In genomic region chr10:21515581-21516269, GRCh38 we compare ENCODE assay signal across 9 cellular contexts. TPM values are rescaled to one million over a fixed set of nuclear protein-coding genes. Genes with fewer than 3 reads are reported as not detected.
A peak's percentile ranks its signal among the peaks of the same experiment; 100 is the strongest.
DNase-seq lines count a peak whose midpoint lies in the region; ATAC-seq, FAIRE-seq and TF ChIP-seq lines count a peak whose summit lies in the region.
"Had no signal": no experiment of that assay in that cellular context is flagged by ENCODE, and none has a peak within 500 bp of the region (broad histone marks: within the 10 kb centered on the region; RNA-seq: fewer than 3 reads in every experiment).

No MANE protein-coding gene starts in this region.

- H3K36me3 Mint-ChIP-seq in Caco-2 (ENCODE audit: insufficient read depth, unreplicated experiment), result peaks cover 5% of the 10 kb centered on the region

- CTCF ChIA-PET in Caco-2 (lab: Charles Lee), result interaction anchor here (0.7 to 3.6 kb wide), 6 partner anchors 8 to 438 kb away, joined by 3 to 25 read pairs (median 6); partner anchors contain the start of gene SKIDA1

- ATAC-seq in pancreas (no peak), HG02623 (IDR thresholded peaks at IDR 0.05; ENCODE audit: unreplicated experiment) (no peak), HG03442 (IDR thresholded peaks at IDR 0.05; ENCODE audit: unreplicated experiment) (no peak)

- FAIRE-seq in pancreas (lab: Jason Lieb, UNC), result no peak
- FAIRE-seq: urothelium cell line had no signal

- BruUV-seq in Caco-2 (replicated peaks; lab: Mats Ljungman, UMichigan), result no TSS peak

- TF ChIP-seq CTCF in Caco-2 (IDR thresholded peaks at IDR 0.05; ENCODE audit: insufficient read depth in 1 of 2, low read depth in 1 of 2, low read length in 1 of 2, severe bottlenecking in 1 of 2, unreplicated experiment in 1 of 2) (no peak), Peyer's patch (IDR thresholded peaks at IDR 0.05) (no peak), esophagus squamous epithelium (IDR thresholded peaks at IDR 0.05) (no peak), pancreas (IDR thresholded peaks at IDR 0.05) (no peak)

- H3K4me3 Mint-ChIP-seq in Caco-2 (ENCODE audit: unreplicated experiment), result peak overlapping the region; percentile 92

- H3K27me3 ChIP-seq in Caco-2 (replicated peaks; ENCODE audit: control insufficient read depth, insufficient read depth, low read length) (no peaks in the 10 kb centered on the region), Peyer's patch (peaks cover 0 to 17% of the 10 kb centered on the region in 2 donors), esophagus squamous epithelium (peaks cover 0 to 32% (median 0%) of the 10 kb centered on the region in 4 donors), pancreas (no peaks in the 10 kb centered on the region)

- intact Hi-C loops in Caco-2 (cut with micrococcal nuclease; ENCODE audit: unreplicated experiment) (loop anchor here (5.0 kb wide), 1 partner anchor 437 kb away; no protein-coding TSS in a partner anchor), esophagus squamous epithelium (cut with DNase I) (loop anchor here (10.0 kb wide), 1 partner anchor 719 kb away; no protein-coding TSS in a partner anchor), pancreas (cut with DNase I) (no loop called here)

- no peaks in the 10 kb centered on the region for H3K27me3 Mint-ChIP-seq in Caco-2 (ENCODE audit: insufficient read depth, unreplicated experiment)

- WGBS in esophagus squamous epithelium, 2 donors, result 53 to 70% methylated on average over 8 to 9 of the region's 12 CpGs
- WGBS in pancreas, 2 donors, result 51 to 53% methylated on average over 12 of the region's 12 CpGs

- peaks cover 65% of the 10 kb centered on the region for H3K4me1 Mint-ChIP-seq in Caco-2 (ENCODE audit: low read depth, unreplicated experiment)

- H3K27ac Mint-ChIP-seq in Caco-2 (ENCODE audit: unreplicated experiment), result peak overlapping the region; percentile 80

- no peaks in the 10 kb centered on the region for H3K9me3 Mint-ChIP-seq in Caco-2 (ENCODE audit: unreplicated experiment)

- H3K27ac ChIP-seq in Peyer's patch, result peak overlapping the region in 3 of 4 donors; percentile 59 to 75 (median 60)
- H3K27ac ChIP-seq in esophagus squamous epithelium, result peak overlapping the region in 3 of 4 donors; percentile 88 to 100 (median 97)
- H3K27ac ChIP-seq in pancreas, result no peak overlapping the region

- H3K4me1 ChIP-seq in Caco-2 (peaks cover 55% of the 10 kb centered on the region), Peyer's patch (peaks cover 0 to 35% (median 10%) of the 10 kb centered on the region in 4 donors), esophagus squamous epithelium (peaks cover 12 to 80% (median 14%) of the 10 kb centered on the region in 3 donors), pancreas (peaks cover 0 to 5% (median 0%) of the 10 kb centered on the region in 3 donors)

- DNase-seq in Caco-2 (no peak), Peyer's patch (no peak), esophagus squamous epithelium (lab: John Stamatoyannopoulos, UW) (no peak), pancreas (no peak), SK-N-DZ (ENCODE audit: low spot score) (no peak), CD1c-positive myeloid dendritic cell (ENCODE audit: extremely low spot score) (no peak)

- TF ChIP-seq POLR2A in Peyer's patch (IDR thresholded peaks at IDR 0.05) (no peak), esophagus squamous epithelium (IDR thresholded peaks at IDR 0.05) (no peak)

- POLR2A ChIA-PET in Caco-2 (lab: Charles Lee), result interaction anchor here (0.5 to 2.4 kb wide), 6 partner anchors 10 to 354 kb away, joined by 3 to 22 read pairs (median 8); partner anchors contain the start of gene SKIDA1

- H3K36me3 ChIP-seq in Caco-2 (ENCODE audit: control insufficient read depth, insufficient read depth, low read length) (no peaks in the 10 kb centered on the region), Peyer's patch (no peaks in the 10 kb centered on the region), esophagus squamous epithelium (no peaks in the 10 kb centered on the region), pancreas (no peaks in the 10 kb centered on the region)

- H3K9me3 ChIP-seq in Caco-2 (no peaks in the 10 kb centered on the region), Peyer's patch (no peaks in the 10 kb centered on the region), esophagus squamous epithelium (no peaks in the 10 kb centered on the region), pancreas (no peaks in the 10 kb centered on the region)

- H3K4me3 ChIP-seq in Caco-2 (ENCODE audit: low read depth, low read length), result peak overlapping the region; percentile 71
- peak overlapping the region in 3 of 4 donors; percentile 52 to 63 (median 58) for H3K4me3 ChIP-seq in Peyer's patch
- peak overlapping the region; percentile 53 to 70 (median 65) for H3K4me3 ChIP-seq in esophagus squamous epithelium
- H3K4me3 ChIP-seq in pancreas, result peak overlapping the region in 3 of 4 donors; percentile 3 to 74 (median 65)

RNA-seq across cellular contexts. Expression of gene SKIDA1, which starts 9.8 kb away (rescaled TPM):
- 5.7 and 6.3 TPM in 2 replicates for total RNA-seq in Caco-2 (2022)
- under 1 TPM in 1 of 4 donors, not detected in 3; 0.27 TPM for total RNA-seq in Peyer's patch
- total RNA-seq in esophagus squamous epithelium, result under 1 TPM in 3 of 4 donors, not detected in 1; 0.53 to 0.57 (median 0.57) TPM
- total RNA-seq in pancreas, result under 1 TPM; 0.51 to 0.97 (median 0.62) TPM
- polyA plus RNA-seq in pancreas, result under 1 TPM; 0.23 to 0.52 TPM
- 8.1 and 9.6 TPM in 2 replicates for polyA plus RNA-seq in SK-N-DZ (2014; cell fraction: cytosol; rRNA removed)
- polyA plus RNA-seq in SK-N-DZ (2014; cell fraction: nucleus; rRNA removed), result 5.6 and 9.0 TPM in 2 replicates

RNA-seq across cellular contexts. Expression of gene MLLT10, which starts 18.3 kb away (rescaled TPM):
- total RNA-seq in Caco-2 (2022) (84.3 and 85.3 TPM in 2 replicates), Peyer's patch (10 to 100 TPM; 25.2 to 65.2 (median 40.1) TPM), esophagus squamous epithelium (10 to 100 TPM; 22.7 to 49.6 (median 32.4) TPM), pancreas (10 to 100 TPM; 10.7 to 25.1 (median 15.4) TPM)
- polyA plus RNA-seq in pancreas, result 10 to 100 TPM; 11.3 to 14.5 TPM
- 24.0 and 28.9 TPM in 2 replicates for polyA plus RNA-seq in SK-N-DZ (2014; cell fraction: cytosol; rRNA removed)
- polyA plus RNA-seq in SK-N-DZ (2014; cell fraction: nucleus; rRNA removed), result 36.8 and 39.1 TPM in 2 replicates

Comparison
In these comparisons a context has a peak if more than half of its experiments do, and no peak if none do; other contexts are left out.
1. H3K27ac ChIP-seq: peak in Peyer's patch (3 of 4) and esophagus squamous epithelium (3 of 4); none in pancreas (0 of 4).
2. intact Hi-C loops: an anchor here in Caco-2 (5.0 kb wide) and esophagus squamous epithelium (10.0 kb wide); none called in pancreas.
3. Peak in every context shown above with its lines, with median percentiles within 50 percentile points of each other: H3K4me3 ChIP-seq.